9 cellular contexts compared by ENCODE assay signal in genomic region chr1:107669996-107670395, GRCh38.
A peak's percentile ranks its signal among the peaks of the same experiment; 100 is the strongest.
DNase-seq lines count a peak whose midpoint lies in the region; ATAC-seq and TF ChIP-seq lines count a peak whose summit lies in the region.
"Had no signal": no experiment of that assay in that cellular context is flagged by ENCODE, and none has a peak within 500 bp of the region (broad histone marks: within the 10 kb centered on the region; RNA-seq: fewer than 3 reads in every experiment).

No MANE protein-coding gene starts in this region.

- H3K4me2 ChIP-seq in OCI-LY7 (ENCODE audit: low read length), result no peak overlapping the region
- no peak overlapping the region for H3K4me2 ChIP-seq in GM23338

- BruUV-seq in A673 (replicated peaks; lab: Mats Ljungman, UMichigan) (no TSS peak), OCI-LY7 (replicated peaks; lab: Mats Ljungman, UMichigan) (no TSS peak)

- H3K9me2 ChIP-seq in OCI-LY7 (ENCODE audit: insufficient read depth, low read length) (no peaks in the 10 kb centered on the region), GM23338 (ENCODE audit: insufficient read depth) (no peaks in the 10 kb centered on the region)

- in situ Hi-C loops in SK-MEL-5 (cut with HindIII; ENCODE audit: low pct_unique_long_range_greater_than_20kb, low sequenced_read_pairs), result no loop called here

- no peaks in the 10 kb centered on the region for H3K4me1 ChIP-seq in A673 (ENCODE audit: insufficient read depth, low read length, poor library complexity, severe bottlenecking)
- H3K4me1 ChIP-seq in OCI-LY7 (ENCODE audit: insufficient read depth, low read length, poor library complexity, severe bottlenecking), result no peaks in the 10 kb centered on the region
- H3K4me1 ChIP-seq in GM23338 (ENCODE audit: insufficient read depth), result no peaks in the 10 kb centered on the region

- H3K27me3 Mint-ChIP-seq in GM23338 (ENCODE audit: insufficient read depth, low read depth, poor library complexity), result peaks cover 2% of the 10 kb centered on the region
- H3K27me3 Mint-ChIP-seq: stimulated activated naive CD8-positive, alpha-beta T cell treated with anti-CD3 and anti-CD28 coated beads, Interleukin-15, Interleukin-2, amounts not matched to agents 100 ng/mL and 50 ng/mL, for 24 hours had no signal

- TF ChIP-seq CTCF in A673 (conservative IDR thresholded peaks at IDR 0.05; ENCODE audit: low read depth, low read length) (no peak), WERI-Rb-1 (IDR thresholded peaks at IDR 0.05; ENCODE audit: low read depth, low read length) (no peak), OCI-LY7 (conservative IDR thresholded peaks at IDR 0.05; ENCODE audit: low read length) (no peak), GM23338 (conservative IDR thresholded peaks at IDR 0.05; ENCODE audit: low read depth in 2 of 2) (no peak)

- H3K79me2 ChIP-seq in OCI-LY7 (ENCODE audit: insufficient read depth, low read depth, low read length), result no peaks in the 10 kb centered on the region
- H3K79me2 ChIP-seq in GM23338 (replicated peaks; ENCODE audit: insufficient read depth), result no peaks in the 10 kb centered on the region

- H3F3A ChIP-seq in GM23338 (replicated peaks; ENCODE audit: low read depth), result no peaks in the 10 kb centered on the region

- H3K4me3 ChIP-seq in A673 (ENCODE audit: low read depth, low read length, poor library complexity, severe bottlenecking), result no peak overlapping the region
- no peak overlapping the region for H3K4me3 ChIP-seq in WERI-Rb-1 (ENCODE audit: low read depth, low read length)
- no peak overlapping the region for H3K4me3 ChIP-seq in OCI-LY7 (ENCODE audit: low read depth, low read length, poor library complexity, severe bottlenecking)
- no peak overlapping the region for H3K4me3 ChIP-seq in GM23338

- ATAC-seq in HG02678 (IDR thresholded peaks at IDR 0.05; ENCODE audit: unreplicated experiment), result no peak
- no peak for ATAC-seq in GM23338

- H3K27me3 ChIP-seq in A673 (replicated peaks; ENCODE audit: insufficient read depth, low read depth, low read length, poor library complexity) (no peaks in the 10 kb centered on the region), WERI-Rb-1 (ENCODE audit: insufficient read depth, low read depth, severe bottlenecking) (no peaks in the 10 kb centered on the region), GM23338 (ENCODE audit: insufficient read depth) (no peaks in the 10 kb centered on the region)

- H3K27ac ChIP-seq in A673 (ENCODE audit: low read depth, low read length, poor library complexity, severe bottlenecking) (no peak overlapping the region), WERI-Rb-1 (no peak overlapping the region), OCI-LY7 (ENCODE audit: low read depth, low read length, poor library complexity, severe bottlenecking) (no peak overlapping the region), GM23338 (ENCODE audit: low read depth) (no peak overlapping the region)

- H3K36me3 Mint-ChIP-seq in GM23338 (ENCODE audit: low read depth), result peaks cover 7% of the 10 kb centered on the region; the same call in 2 of the 3 replicates

- H3K4me1 Mint-ChIP-seq in GM23338, result no peaks in the 10 kb centered on the region; the same call in 2 of the 3 replicates

- H3K9me3 ChIP-seq in A673 (ENCODE audit: low read depth, low read length, poor library complexity, severe bottlenecking), result no peaks in the 10 kb centered on the region
- peaks cover 4% of the 10 kb centered on the region for H3K9me3 ChIP-seq in WERI-Rb-1 (ENCODE audit: severe bottlenecking)
- no peaks in the 10 kb centered on the region for H3K9me3 ChIP-seq in OCI-LY7 (ENCODE audit: low read length)

- DNase-seq in A673 (ENCODE audit: low spot score) (peak; percentile 37), HT1080 (ENCODE audit: low read depth) (peak; percentile 27), SK-MEL-5 (ENCODE audit: low read depth, low spot score) (peak; percentile 56), glomerular visceral epithelial cell (ENCODE audit: extremely low spot score) (peak; percentile 69), WERI-Rb-1 (no peak), OCI-LY7 (ENCODE audit: low spot score) (no peak), GM23338 (ENCODE audit: low spot score) (no peak)

- CTCF ChIA-PET in A673 (lab: Charles Lee), result no interaction called here
- CTCF ChIA-PET in OCI-LY7 (lab: Charles Lee; ENCODE audit: unreplicated experiment), result no interaction called here

- H4K20me1 ChIP-seq in OCI-LY7 (ENCODE audit: insufficient read depth, low read length) (no peaks in the 10 kb centered on the region), GM23338 (replicated peaks; ENCODE audit: insufficient read depth) (no peaks in the 10 kb centered on the region)

- no peaks in the 10 kb centered on the region for H3K36me3 ChIP-seq in A673 (ENCODE audit: insufficient read depth, low read length, poor library complexity, severe bottlenecking)
- H3K36me3 ChIP-seq in WERI-Rb-1, result no peaks in the 10 kb centered on the region
- H3K36me3 ChIP-seq in OCI-LY7 (ENCODE audit: insufficient read depth, low read length), result no peaks in the 10 kb centered on the region
- H3K36me3 ChIP-seq in GM23338 (ENCODE audit: insufficient read depth), result no peaks in the 10 kb centered on the region

- POLR2A ChIA-PET in A673 (lab: Charles Lee; ENCODE audit: low non-redundant PET), result no interaction called here
- POLR2A ChIA-PET in OCI-LY7 (lab: Charles Lee), result interaction anchor here (0.9 to 1.6 kb wide), 2 partner anchors 10 to 44 kb away, joined by 3 to 5 read pairs; no protein-coding TSS in a partner anchor

- intact Hi-C loops in A673 (cut with micrococcal nuclease; ENCODE audit: unreplicated experiment), result no loop called here
- intact Hi-C loops in OCI-LY7 (cut with micrococcal nuclease; ENCODE audit: unreplicated experiment), result no loop called here

- H3K9me3 Mint-ChIP-seq in GM23338, result no peaks in the 10 kb centered on the region; the same call in 2 of the 3 replicates

- no peak overlapping the region for H3K4me3 Mint-ChIP-seq in GM23338
- H3K4me3 Mint-ChIP-seq: stimulated activated naive CD8-positive, alpha-beta T cell treated with anti-CD3 and anti-CD28 coated beads, Interleukin-15, Interleukin-2, amounts not matched to agents 100 ng/mL and 50 ng/mL, for 24 hours had no signal

- no peak overlapping the region for H3K27ac Mint-ChIP-seq in GM23338
- H3K27ac Mint-ChIP-seq: stimulated activated naive CD8-positive, alpha-beta T cell treated with anti-CD3 and anti-CD28 coated beads, Interleukin-15, Interleukin-2, amounts not matched to agents 100 ng/mL and 50 ng/mL, for 24 hours had no signal

- H2AFZ ChIP-seq in OCI-LY7 (ENCODE audit: low read length) (no peak overlapping the region), GM23338 (no peak overlapping the region)

TF ChIP-seq in GM23338, 12 proteins besides CTCF, POLR2A, EP300 and RAD21 (continues in another document):
- TF ChIP-seq NANOG (IDR thresholded peaks at IDR 0.05; ENCODE audit: borderline replicate concordance) (no peak), CREB1 (CRISPR knock-in tag; IDR thresholded peaks at IDR 0.05; ENCODE audit: low read depth) (no peak), ETS1 (IDR thresholded peaks at IDR 0.05) (no peak)

Comparison
In these comparisons a context has a peak if more than half of its experiments do, and no peak if none do; other contexts are left out.
1. DNase-seq: peak in A673 (single experiment), HT1080 (single experiment), SK-MEL-5 (single experiment) and glomerular visceral epithelial cell (single experiment); none in WERI-Rb-1 (single experiment), OCI-LY7 (single experiment) and GM23338 (single experiment).